Comparison of ENCODE assay signal across 1 cellular context in the genomic region with DNA sequence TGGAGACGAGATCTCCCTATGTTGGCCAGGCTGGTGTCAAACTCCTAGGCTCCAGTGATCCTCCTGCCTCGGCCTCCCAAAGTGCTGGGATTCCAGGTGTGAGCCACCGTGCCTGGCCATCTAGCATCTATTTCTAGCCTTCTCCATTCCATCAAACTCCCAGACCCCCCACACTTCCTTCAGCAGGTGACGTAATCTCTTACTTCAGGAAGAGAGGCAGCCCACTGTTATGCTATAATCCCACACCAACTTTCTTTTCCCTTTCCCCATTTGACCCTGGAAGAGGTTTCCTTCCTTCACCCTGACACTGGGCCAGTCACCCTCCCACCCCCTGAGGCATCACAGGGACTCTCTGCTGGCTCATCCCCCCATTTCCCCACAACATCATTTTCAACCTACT.
A peak's percentile ranks its signal among the peaks of the same experiment; 100 is the strongest.
TF ChIP-seq lines count a peak whose summit lies in the region.

No MANE protein-coding gene starts in this region.

TF ChIP-seq in K562, 482 proteins besides CTCF, POLR2A, EP300 and RAD21:
- TF ChIP-seq NCOA1 (IDR thresholded peaks at IDR 0.05; ENCODE audit: low read depth) (no peak), ATF7 (IDR thresholded peaks at IDR 0.05) (0 out of 2 replicates have a peak, but pooled peaks have one; percentile 19)
TF ChIP-seq in K562: peak in this region for 1.
